ENCODE assay signal across 9 cellular contexts in the genomic region with DNA sequence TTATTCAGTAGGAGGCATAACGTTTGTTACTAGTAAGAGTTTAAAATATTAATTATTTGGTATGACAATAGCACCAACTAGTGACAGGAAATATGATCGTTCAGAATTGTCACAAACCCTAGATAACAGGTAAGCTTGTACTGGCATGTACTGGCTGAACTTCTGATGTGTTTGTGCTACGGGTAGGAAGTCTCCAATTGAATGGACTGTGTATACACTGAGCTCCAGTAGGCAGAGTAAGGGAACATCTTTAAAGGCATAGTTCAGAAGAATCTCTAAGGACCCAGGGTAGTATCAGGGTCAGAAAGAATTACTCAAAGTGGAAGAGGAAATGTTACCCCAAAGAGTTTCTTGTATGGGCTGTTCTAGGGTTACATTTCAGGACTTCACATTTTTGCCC.
DNase-seq lines count a peak whose midpoint lies in the region; ATAC-seq and TF ChIP-seq lines count a peak whose summit lies in the region.
"Had no signal": no experiment of that assay in that cellular context is flagged by ENCODE, and none has a peak within 500 bp of the region (broad histone marks: within the 10 kb centered on the region; RNA-seq: fewer than 3 reads in every experiment).

No MANE protein-coding gene starts in this region.

- H3K4me3 ChIP-seq in NB4 (ENCODE audit: low read depth, low read length) (no peak overlapping the region), H7 (ENCODE audit: insufficient read depth, low read depth, low read length) (no peak overlapping the region), HAP-1 (no peak overlapping the region)

- H3K36me3 ChIP-seq in H7 (replicated peaks; ENCODE audit: control insufficient read depth, insufficient read depth, low read length) (no peaks in the 10 kb centered on the region), HAP-1 (replicated peaks) (no peaks in the 10 kb centered on the region)

- DNase-seq in AML-193 (lab: John Stamatoyannopoulos, UW) (peak; percentile 2 to 13), GM13976 (ENCODE audit: low spot score) (peak; percentile 8), NB4 (ENCODE audit: low read depth) (peak; percentile 38), H7 (no peak), Ammon's horn (ENCODE audit: low spot score) (no peak), HAP-1 (ENCODE audit: low spot score in 2 of 2) (no peak)
- DNase-seq: DMS79 had no signal

- ATAC-seq in HG02571 (IDR thresholded peaks at IDR 0.05; ENCODE audit: unreplicated experiment) (peak; percentile 61), HG02970 (IDR thresholded peaks at IDR 0.05; ENCODE audit: low FRiP score, unreplicated experiment) (no peak)

- TF ChIP-seq CTCF in GM13976 (IDR thresholded peaks at IDR 0.05; ENCODE audit: borderline replicate concordance, control extremely low read depth, extremely low read depth, insufficient read depth, missing control alignments) (peak; percentile 26), NB4 (IDR thresholded peaks at IDR 0.05; ENCODE audit: low read depth, low read length) (no peak)

- in situ Hi-C loops in GM13976 (cut with MboI; ENCODE audit: low sequenced_read_pairs, unreplicated experiment), result loop anchor here (25.0 kb wide), 3 partner anchors 421 to 821 kb away; no protein-coding TSS in a partner anchor
- in situ Hi-C loops in HAP-1 (cut with MboI; ENCODE audit: low sequenced_read_pairs), result no loop called here

- no peaks in the 10 kb centered on the region for H3K27me3 ChIP-seq in H7 (ENCODE audit: control insufficient read depth, insufficient read depth, low read length)
- H3K27me3 ChIP-seq in HAP-1 (ENCODE audit: low read depth), result no peaks in the 10 kb centered on the region

- no peak for TF ChIP-seq POLR2A in NB4 (IDR thresholded peaks at IDR 0.05; ENCODE audit: extremely low read depth, insufficient read length)

- no peaks in the 10 kb centered on the region for H3K4me1 ChIP-seq in HAP-1

- H3K9me3 ChIP-seq in HAP-1, result no peaks in the 10 kb centered on the region

Comparison
In these comparisons a context has a peak if more than half of its experiments do, and no peak if none do; other contexts are left out.
1. DNase-seq: peak in AML-193 (2 of 2), GM13976 (single experiment) and NB4 (single experiment); none in H7 (single experiment), Ammon's horn (single experiment) and HAP-1 (0 of 2).